In genomic region chr2:25041307-25041927, GRCh38 we compare ENCODE assay signal across 8 cellular contexts. TPM values are rescaled to one million over a fixed set of nuclear protein-coding genes. Genes with fewer than 3 reads are reported as not detected.
DNase-seq lines count a peak whose midpoint lies in the region; ATAC-seq, FAIRE-seq and TF ChIP-seq lines count a peak whose summit lies in the region.

No MANE protein-coding gene starts in this region.

- peak; percentile 27 for DNase-seq in GM12892 (ENCODE audit: insufficient read length)
- DNase-seq in NCI-H69 (lab: John Stamatoyannopoulos, UW), result peak; percentile 90
- DNase-seq in adipocyte (ENCODE audit: low read depth), result peak; percentile 70
- peak; percentile 50 to 77 for DNase-seq in cardiac muscle cell (ENCODE audit: low read depth in 1 of 2, low spot score in 1 of 2)
- DNase-seq in osteocyte (ENCODE audit: extremely low spot score, unreplicated experiment), result no peak

- H3K27me3 Mint-ChIP-seq in osteocyte (ENCODE audit: unreplicated experiment), result peaks cover 2% of the 10 kb centered on the region

- TF ChIP-seq POLR2A in GM12892 (IDR thresholded peaks at IDR 0.05; ENCODE audit: low read depth, low read length), result no peak

- peak; percentile 29 for TF ChIP-seq CTCF in cardiac muscle cell (IDR thresholded peaks at IDR 0.05; ENCODE audit: low read depth, low read length)
- TF ChIP-seq CTCF in osteocyte (IDR thresholded peaks at IDR 0.05), result peak; percentile 51

- H3K4me3 ChIP-seq in adipocyte (ENCODE audit: low read length), result peak overlapping the region; percentile 77
- peak overlapping the region; percentile 48 for H3K4me3 ChIP-seq in cardiac muscle cell

- ATAC-seq in HG03354 (IDR thresholded peaks at IDR 0.05; ENCODE audit: poor library complexity, severe bottlenecking, unreplicated experiment) (peak; percentile 9), HG03442 (IDR thresholded peaks at IDR 0.05; ENCODE audit: unreplicated experiment) (no peak)
- no peak for ATAC-seq in activated CD4-positive, CD25-positive, alpha-beta regulatory T cell treated with anti-CD3 and anti-CD28 coated beads, Interleukin-2, amount 50 U/mL, for 24 hours

- H3K4me1 Mint-ChIP-seq in osteocyte (ENCODE audit: unreplicated experiment), result peaks cover 22% of the 10 kb centered on the region

- H3K36me3 ChIP-seq in adipocyte (ENCODE audit: control insufficient read depth, insufficient read depth, low read length, severe bottlenecking) (no peaks in the 10 kb centered on the region), cardiac muscle cell (no peaks in the 10 kb centered on the region)

- H3K27ac ChIP-seq in cardiac muscle cell, result no peak overlapping the region

- H3K27ac Mint-ChIP-seq in osteocyte (ENCODE audit: unreplicated experiment), result no peak overlapping the region

- H3K4me3 Mint-ChIP-seq in osteocyte (ENCODE audit: unreplicated experiment), result peak overlapping the region; percentile 71

- FAIRE-seq in GM12892 (lab: Jason Lieb, UNC), result peak; percentile 61

- no peaks in the 10 kb centered on the region for H3K9me3 ChIP-seq in adipocyte (ENCODE audit: control insufficient read depth, low read length)
- H3K9me3 ChIP-seq in cardiac muscle cell (ENCODE audit: low read depth), result no peaks in the 10 kb centered on the region

- no peak overlapping the region for H3K9ac ChIP-seq in adipocyte (ENCODE audit: low read length)

- no peaks in the 10 kb centered on the region for H3K36me3 Mint-ChIP-seq in osteocyte (ENCODE audit: unreplicated experiment)

- H3K27me3 ChIP-seq in adipocyte (replicated peaks; ENCODE audit: control insufficient read depth, insufficient read depth, low read length) (peaks cover 3% of the 10 kb centered on the region), cardiac muscle cell (peaks cover 10% of the 10 kb centered on the region)

- no peaks in the 10 kb centered on the region for H3K9me3 Mint-ChIP-seq in osteocyte (ENCODE audit: unreplicated experiment)

- H3K4me1 ChIP-seq in adipocyte (ENCODE audit: control insufficient read depth, insufficient read depth, low read length) (peaks cover 18% of the 10 kb centered on the region), cardiac muscle cell (ENCODE audit: low read depth) (peaks cover 11% of the 10 kb centered on the region)

RNA-seq across cellular contexts. Expression of gene EFR3B, which starts 0.5 kb away (rescaled TPM):
- 5.2 TPM for polyA plus RNA-seq in GM12892 (2012; ENCODE audit: missing spikeins)
- total RNA-seq in cardiac muscle cell, result 10.0 and 12.9 TPM in 2 replicates
- 8.5 and 9.0 TPM in 2 replicates for polyA plus RNA-seq in cardiac muscle cell
- total RNA-seq in osteocyte, result 1.0 and 1.3 TPM in 2 replicates
